In the genomic region with DNA sequence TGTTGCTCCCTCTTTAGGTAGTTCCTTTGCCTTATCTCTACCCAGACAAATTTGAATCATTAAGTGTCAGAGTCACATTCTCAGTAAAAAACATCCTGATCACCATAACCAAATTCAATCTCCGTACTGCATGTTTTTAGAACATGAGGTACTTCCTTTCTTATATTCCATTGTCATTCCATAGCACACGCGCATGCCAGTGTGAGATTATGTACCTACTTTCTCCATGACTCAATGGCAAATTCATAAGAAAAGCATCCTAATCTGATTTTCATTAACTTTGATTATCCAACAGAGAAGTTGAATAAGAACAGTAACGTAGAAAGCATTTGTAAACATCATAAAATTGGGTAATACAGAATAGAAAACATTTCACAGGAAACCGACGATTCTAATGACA, we compare ENCODE assay signal across 16 cellular contexts.
A peak's percentile ranks its signal among the peaks of the same experiment; 100 is the strongest.
DNase-seq lines count a peak whose midpoint lies in the region; ATAC-seq and TF ChIP-seq lines count a peak whose summit lies in the region.
"Had no signal": no experiment of that assay in that cellular context is flagged by ENCODE, and none has a peak within 500 bp of the region (broad histone marks: within the 10 kb centered on the region; RNA-seq: fewer than 3 reads in every experiment).

No MANE protein-coding gene starts in this region.

- H3K4me1 ChIP-seq in ovary (ENCODE audit: insufficient read depth), result no peaks in the 10 kb centered on the region

- H3K36me3 ChIP-seq in ovary, result no peaks in the 10 kb centered on the region

- TF ChIP-seq CTCF in AG04449 (IDR thresholded peaks at IDR 0.05; ENCODE audit: insufficient read depth, low read length, missing control alignments) (no peak), choroid plexus epithelial cell (conservative IDR thresholded peaks at IDR 0.05; ENCODE audit: low read depth, low read length) (no peak), fibroblast of villous mesenchyme (IDR thresholded peaks at IDR 0.05; ENCODE audit: insufficient read depth, low read depth, low read length) (no peak), ovary (IDR thresholded peaks at IDR 0.05) (no peak)

- no peaks in the 10 kb centered on the region for H3K4me1 Mint-ChIP-seq in activated T-cell treated with anti-CD3 and anti-CD28 coated beads, Interleukin-2, amount 50 U/mL, for 4 hours (ENCODE audit: low read depth)

- H3K9me3 Mint-ChIP-seq in activated T-cell treated with anti-CD3 and anti-CD28 coated beads, Interleukin-2, amount 50 U/mL, for 4 hours, result peaks cover 17% of the 10 kb centered on the region

- ATAC-seq in activated T-cell treated with anti-CD3 and anti-CD28 coated beads, Interleukin-2, amount 50 U/mL, for 4 hours, result no peak
- ATAC-seq: GM12878, HCT116 had no signal

- DNase-seq in AG04449 (ENCODE audit: low read depth, low spot score), result peak; percentile 9
- peak; percentile 1 for DNase-seq in LHCN-M2 (ENCODE audit: low read depth)
- peak; percentile 29 for DNase-seq in choroid plexus epithelial cell (ENCODE audit: low read depth)
- peak; percentile 66 for DNase-seq in fibroblast of villous mesenchyme (ENCODE audit: low read depth)
- no peak for DNase-seq in AG08396 (ENCODE audit: low spot score)
- DNase-seq in OCI-M1 (lab: John Stamatoyannopoulos, UW), result no peak
- DNase-seq in activated T-cell treated with anti-CD3 and anti-CD28 coated beads, Interleukin-2, amount 50 U/mL, for 4 hours, result no peak
- DNase-seq in ovary, result no peak
- DNase-seq: 8988T, COR-L47, NCI-H1048, NCI-H146, NCI-H446 had no signal

- no peaks in the 10 kb centered on the region for H3K27me3 Mint-ChIP-seq in activated T-cell treated with anti-CD3 and anti-CD28 coated beads, Interleukin-2, amount 50 U/mL, for 4 hours (ENCODE audit: low read depth)

- H3K27ac ChIP-seq in ovary, result no peak overlapping the region
- H3K27ac ChIP-seq: C4-2B had no signal

- H3K9me3 ChIP-seq in ovary, result no peaks in the 10 kb centered on the region

- no peak for TF ChIP-seq EP300 in ovary (IDR thresholded peaks at IDR 0.05)

- 77 to 90% (median 89%) methylated on average over 6 of the region's 6 CpGs for WGBS in ovary, 3 donors

- CTCF ChIA-PET in AG04449 (lab: Yijun Ruan, JAX), result no interaction called here

- H3K4me3 ChIP-seq in AG04449 (ENCODE audit: low read depth, low read length) (no peak overlapping the region), choroid plexus epithelial cell (ENCODE audit: low read depth, low read length) (no peak overlapping the region), fibroblast of villous mesenchyme (ENCODE audit: low read depth, low read length) (no peak overlapping the region), ovary (no peak overlapping the region)
- H3K4me3 ChIP-seq: GM12878 had no signal

- POLR2A ChIA-PET in AG04449 (lab: Yijun Ruan, JAX), result no interaction called here

- no peak overlapping the region for H3K4me3 Mint-ChIP-seq in activated T-cell treated with anti-CD3 and anti-CD28 coated beads, Interleukin-2, amount 50 U/mL, for 4 hours

- no peaks in the 10 kb centered on the region for H3K36me3 Mint-ChIP-seq in activated T-cell treated with anti-CD3 and anti-CD28 coated beads, Interleukin-2, amount 50 U/mL, for 4 hours (ENCODE audit: insufficient read depth)

- H3K27me3 ChIP-seq in ovary, result no peaks in the 10 kb centered on the region

- TF ChIP-seq POLR2A in ovary (IDR thresholded peaks at IDR 0.05), result no peak

- intact Hi-C loops in ovary (cut with DNase I), result no loop called here

Comparison
In these comparisons a context has a peak if more than half of its experiments do, and no peak if none do; other contexts are left out.
1. DNase-seq: peak in AG04449 (single experiment), LHCN-M2 (single experiment), choroid plexus epithelial cell (single experiment) and fibroblast of villous mesenchyme (single experiment); none in AG08396 (single experiment), OCI-M1 (single experiment), activated T-cell treated with anti-CD3 and anti-CD28 coated beads, Interleukin-2, amount 50 U/mL, for 4 hours (single experiment) and ovary (0 of 5).